Comparison of ENCODE assay signal across 19 cellular contexts in the genomic region with DNA sequence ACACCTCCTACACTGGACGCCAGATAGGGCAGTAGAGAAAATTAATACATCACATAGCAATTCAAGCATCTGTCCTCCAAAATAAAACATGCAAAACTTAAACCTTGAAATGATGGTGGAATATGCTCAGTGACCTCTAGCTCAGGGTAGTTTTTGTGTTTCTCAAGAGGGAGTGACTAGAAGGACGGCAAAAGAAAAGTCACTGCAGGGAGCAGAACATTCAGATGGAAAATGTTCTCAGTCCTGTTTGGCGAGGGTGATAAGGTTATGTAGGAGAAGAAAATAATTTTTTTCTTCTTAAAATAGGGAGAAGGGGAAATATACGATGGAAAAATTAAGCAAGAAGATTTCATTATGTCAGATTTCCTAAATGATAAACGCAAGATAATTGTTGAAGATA. TPM values are rescaled to one million over a fixed set of nuclear protein-coding genes. Genes with fewer than 3 reads are reported as not detected.
DNase-seq lines count a peak whose midpoint lies in the region; ATAC-seq and TF ChIP-seq lines count a peak whose summit lies in the region.
"Had no signal": no experiment of that assay in that cellular context is flagged by ENCODE, and none has a peak within 500 bp of the region (broad histone marks: within the 10 kb centered on the region; RNA-seq: fewer than 3 reads in every experiment).

No MANE protein-coding gene starts in this region.

- H3K4me1 ChIP-seq in trophoblast cell (ENCODE audit: control insufficient read depth in 1 of 2, insufficient read depth in 2 of 2, low read length in 2 of 2), result peaks cover 7 to 19% of the 10 kb centered on the region in 2 experiments
- no peaks in the 10 kb centered on the region for H3K4me1 ChIP-seq in psoas muscle
- H3K4me1 ChIP-seq: SJCRH30 had no signal

- POLR2A ChIA-PET in activated CD4-positive, alpha-beta T cell treated with anti-CD3 and anti-CD28 coated beads, Interleukin-2, amount 10 ng/mL, durations not matched to agents 7 days and 5 days (lab: Charles Lee), result interaction anchor here (0.5 kb wide), 1 partner anchor 665 kb away, joined by 3 read pairs; the partner anchor contains the start of gene YME1L1

- no peaks in the 10 kb centered on the region for H3K79me2 ChIP-seq in trophoblast cell (ENCODE audit: control insufficient read depth, insufficient read depth, low read length, poor library complexity)
- H3K79me2 ChIP-seq: hepatocyte had no signal

- no peak overlapping the region for H3K4ac ChIP-seq in trophoblast cell (ENCODE audit: low read depth, low read length)

- CTCF ChIA-PET in activated CD4-positive, alpha-beta T cell treated with anti-CD3 and anti-CD28 coated beads, Interleukin-2, amount 10 ng/mL, durations not matched to agents 7 days and 5 days (lab: Charles Lee), result interaction anchor here (1.6 kb wide), 1 partner anchor 15 kb away, joined by 3 read pairs; no protein-coding TSS in a partner anchor

- no peak overlapping the region for H3K9ac ChIP-seq in trophoblast cell (ENCODE audit: low read length)

- no peak overlapping the region for H3K18ac ChIP-seq in trophoblast cell (ENCODE audit: low read length)

- H3K4me3 Mint-ChIP-seq in activated CD4-positive, alpha-beta T cell treated with anti-CD3 and anti-CD28 coated beads, Interleukin-2, amount 10 ng/mL, durations not matched to agents 7 days and 5 days, result no peak overlapping the region
- H3K4me3 Mint-ChIP-seq in HFFc6, result no peak overlapping the region
- peak overlapping the region; percentile 31 for H3K4me3 Mint-ChIP-seq in activated naive CD8-positive, alpha-beta T cell treated with anti-CD3 and anti-CD28 coated beads, Interleukin-2, amount 50 U/mL, for 24 hours
- H3K4me3 Mint-ChIP-seq: nephron had no signal

- H3K4me3 ChIP-seq in trophoblast cell (ENCODE audit: low read depth, low read length) (no peak overlapping the region), psoas muscle (no peak overlapping the region)
- H3K4me3 ChIP-seq: hepatocyte, SJCRH30, skin epidermis had no signal

- no peak for DNase-seq in activated CD4-positive, alpha-beta T cell treated with anti-CD3 and anti-CD28 coated beads, Interleukin-2, amount 10 ng/mL, durations not matched to agents 7 days and 5 days
- no peak for DNase-seq in activated CD4-positive, alpha-beta T cell treated with anti-CD3 and anti-CD28 coated beads, Interleukin-2, amount 50 U/mL, for 4 hours
- DNase-seq in HFFc6 (no peak), trophoblast cell (peak in 1 of 2 donors; percentile 66), psoas muscle (no peak), GM20000 (ENCODE audit: low spot score) (no peak)
- DNase-seq in activated naive CD8-positive, alpha-beta T cell treated with anti-CD3 and anti-CD28 coated beads, Interleukin-2, amount 50 U/mL, for 24 hours, result no peak
- DNase-seq: C1 segment of cervical spinal cord; DMS79 treated with DMSO at 0.1 percent for 48 hours; GOT3; kidney; NCI-H146; SJCRH30; stimulated activated CD4-positive, alpha-beta T cell treated with anti-CD3 and anti-CD28 coated beads, Interleukin-2, amount 100 ng/mL, for 48 hours had no signal

- H3K27ac ChIP-seq in trophoblast cell (ENCODE audit: low read depth, low read length) (no peak overlapping the region), psoas muscle (no peak overlapping the region)
- H3K27ac ChIP-seq: hepatocyte, SJCRH30 had no signal

- H3K4me1 Mint-ChIP-seq in activated CD4-positive, alpha-beta T cell treated with anti-CD3 and anti-CD28 coated beads, Interleukin-2, amount 10 ng/mL, durations not matched to agents 7 days and 5 days, result peaks cover 45% of the 10 kb centered on the region
- peaks cover 52% of the 10 kb centered on the region for H3K4me1 Mint-ChIP-seq in HFFc6 (ENCODE audit: low read depth)
- peaks cover 71% of the 10 kb centered on the region for H3K4me1 Mint-ChIP-seq in activated naive CD8-positive, alpha-beta T cell treated with anti-CD3 and anti-CD28 coated beads, Interleukin-2, amount 50 U/mL, for 24 hours
- H3K4me1 Mint-ChIP-seq: nephron had no signal

- no peak overlapping the region for H4K12ac ChIP-seq in trophoblast cell (ENCODE audit: low read depth, low read length)

- H3K27ac Mint-ChIP-seq in activated CD4-positive, alpha-beta T cell treated with anti-CD3 and anti-CD28 coated beads, Interleukin-2, amount 10 ng/mL, durations not matched to agents 7 days and 5 days, result peak overlapping the region; percentile 13
- H3K27ac Mint-ChIP-seq in HFFc6, result peak overlapping the region; percentile 97
- H3K27ac Mint-ChIP-seq in activated naive CD8-positive, alpha-beta T cell treated with anti-CD3 and anti-CD28 coated beads, Interleukin-2, amount 50 U/mL, for 24 hours, result peak overlapping the region; percentile 99
- H3K27ac Mint-ChIP-seq: nephron, progenitor cell of endocrine pancreas had no signal

- H3K9me3 ChIP-seq in trophoblast cell (ENCODE audit: insufficient read depth, low read depth, low read length) (no peaks in the 10 kb centered on the region), psoas muscle (no peaks in the 10 kb centered on the region)
- H3K9me3 ChIP-seq: SJCRH30 had no signal

- H4K8ac ChIP-seq in trophoblast cell (ENCODE audit: low read depth, low read length), result peak overlapping the region; percentile 17

- no peak for ATAC-seq in activated naive CD8-positive, alpha-beta T cell treated with anti-CD3 and anti-CD28 coated beads, Interleukin-2, amount 50 U/mL, for 24 hours
- no peak for ATAC-seq in psoas muscle
- no peak for ATAC-seq in GM19324 (IDR thresholded peaks at IDR 0.05; ENCODE audit: low FRiP score, unreplicated experiment)

- H2AFZ ChIP-seq in trophoblast cell (ENCODE audit: insufficient read depth, low read length, poor library complexity), result no peak overlapping the region
- H2AFZ ChIP-seq: hepatocyte had no signal

- no peaks in the 10 kb centered on the region for H3K36me3 ChIP-seq in trophoblast cell (ENCODE audit: control insufficient read depth in 1 of 2, insufficient read depth in 2 of 2, low read length in 2 of 2)
- no peaks in the 10 kb centered on the region for H3K36me3 ChIP-seq in psoas muscle (ENCODE audit: insufficient read depth in 1 of 2, low read depth in 1 of 2)
- H3K36me3 ChIP-seq: SJCRH30 had no signal

- TF ChIP-seq CTCF in HFFc6 (IDR thresholded peaks at IDR 0.05) (no peak), psoas muscle (IDR thresholded peaks at IDR 0.05) (no peak), GM20000 (IDR thresholded peaks at IDR 0.05; ENCODE audit: extremely low read depth, missing control alignments) (no peak)

- peaks cover 4% of the 10 kb centered on the region for H3K9me3 Mint-ChIP-seq in activated CD4-positive, alpha-beta T cell treated with anti-CD3 and anti-CD28 coated beads, Interleukin-2, amount 10 ng/mL, durations not matched to agents 7 days and 5 days
- H3K9me3 Mint-ChIP-seq in HFFc6, result peaks cover 6% of the 10 kb centered on the region; the same call in 1 of the 2 replicates
- H3K9me3 Mint-ChIP-seq in activated naive CD8-positive, alpha-beta T cell treated with anti-CD3 and anti-CD28 coated beads, Interleukin-2, amount 50 U/mL, for 24 hours, result no peaks in the 10 kb centered on the region
- H3K9me3 Mint-ChIP-seq: nephron had no signal

- WGBS in trophoblast cell (ENCODE audit: extremely low coverage, insufficient coverage, insufficient read length), result no CpG with 5 or more reads among the region's 5 CpGs
- 73 to 80% (median 76%) methylated on average over 5 of the region's 5 CpGs for WGBS in psoas muscle, 3 donors

- peak overlapping the region; percentile 94 for H2BK5ac ChIP-seq in trophoblast cell (ENCODE audit: low read depth, low read length, poor library complexity)

- H3K23ac ChIP-seq in trophoblast cell (ENCODE audit: low read length), result no peak overlapping the region

- H3K27me3 Mint-ChIP-seq in activated CD4-positive, alpha-beta T cell treated with anti-CD3 and anti-CD28 coated beads, Interleukin-2, amount 10 ng/mL, durations not matched to agents 7 days and 5 days, result no peaks in the 10 kb centered on the region
- H3K27me3 Mint-ChIP-seq in HFFc6 (ENCODE audit: insufficient read depth), result no peaks in the 10 kb centered on the region
- no peaks in the 10 kb centered on the region for H3K27me3 Mint-ChIP-seq in activated naive CD8-positive, alpha-beta T cell treated with anti-CD3 and anti-CD28 coated beads, Interleukin-2, amount 50 U/mL, for 24 hours
- H3K27me3 Mint-ChIP-seq: progenitor cell of endocrine pancreas had no signal

- no peak overlapping the region for H2BK120ac ChIP-seq in trophoblast cell (ENCODE audit: insufficient read depth, low read length, poor library complexity)

- no peak overlapping the region for H3K14ac ChIP-seq in trophoblast cell (ENCODE audit: low read length)

- peaks cover 43% of the 10 kb centered on the region for H3K36me3 Mint-ChIP-seq in activated CD4-positive, alpha-beta T cell treated with anti-CD3 and anti-CD28 coated beads, Interleukin-2, amount 10 ng/mL, durations not matched to agents 7 days and 5 days (ENCODE audit: low read depth)
- peaks cover 31% of the 10 kb centered on the region for H3K36me3 Mint-ChIP-seq in HFFc6 (ENCODE audit: low read depth)
- H3K36me3 Mint-ChIP-seq in activated naive CD8-positive, alpha-beta T cell treated with anti-CD3 and anti-CD28 coated beads, Interleukin-2, amount 50 U/mL, for 24 hours (ENCODE audit: low read depth), result peaks cover 32% of the 10 kb centered on the region

- no peak overlapping the region for H2AK5ac ChIP-seq in trophoblast cell (ENCODE audit: low read length)

- H3K27me3 ChIP-seq in trophoblast cell (ENCODE audit: insufficient read depth, low read length) (no peaks in the 10 kb centered on the region), psoas muscle (ENCODE audit: insufficient read depth in 3 of 3, low read length in 2 of 3) (no peaks in the 10 kb centered on the region)
- H3K27me3 ChIP-seq: hepatocyte had no signal

- H3K4me2 ChIP-seq in trophoblast cell (ENCODE audit: low read length), result no peak overlapping the region
- H3K4me2 ChIP-seq: hepatocyte had no signal

- intact Hi-C loops in psoas muscle (cut with DNase I), result no loop called here

- H4K91ac ChIP-seq in trophoblast cell (ENCODE audit: low read depth, low read length), result peak overlapping the region; percentile 79

- H3K79me1 ChIP-seq in trophoblast cell (ENCODE audit: low read length), result peaks cover 20% of the 10 kb centered on the region

- peak overlapping the region; percentile 69 for H2BK12ac ChIP-seq in trophoblast cell (ENCODE audit: low read length)

RNA-seq across cellular contexts. Expression of gene APBB1IP, which starts 50.9 kb away (rescaled TPM):
- 10 to 100 TPM; 78.4 to 92.2 TPM for total RNA-seq in activated CD4-positive, alpha-beta T cell treated with anti-CD3 and anti-CD28 coated beads, Interleukin-2, amount 10 ng/mL, durations not matched to agents 7 days and 5 days
- total RNA-seq in HFFc6 (2021; fragmentation: NEBNext Ultra II Directional; extraction: Animal tissue kit (Norgen Biotek cat#: 25700)), result 10 to 100 TPM; 30.7 to 37.6 (median 35.5) TPM
- polyA plus RNA-seq in trophoblast cell (2013), result 6.7 and 6.8 TPM in 2 replicates
- 1 to 10 TPM in 3 of 4 donors, under 1 TPM in 1; 0.86 to 2.8 (median 2.1) TPM for total RNA-seq in psoas muscle
- under 1 TPM; 0.25 to 0.81 (median 0.55) TPM for polyA plus RNA-seq in psoas muscle
- total RNA-seq: SJCRH30 had no signal

Comparison
In these comparisons a context has a peak if more than half of its experiments do, and no peak if none do; other contexts are left out.
1. H3K27ac Mint-ChIP-seq: peak in every context shown above with its lines; median percentile 99 in activated naive CD8-positive, alpha-beta T cell treated with anti-CD3 and anti-CD28 coated beads, Interleukin-2, amount 50 U/mL, for 24 hours; 97 in HFFc6; 13 in activated CD4-positive, alpha-beta T cell treated with anti-CD3 and anti-CD28 coated beads, Interleukin-2, amount 10 ng/mL, durations not matched to agents 7 days and 5 days.
2. RNA of gene APBB1IP, which starts 50.9 kb away (total RNA-seq): 78.4 to 92.2 TPM in activated CD4-positive, alpha-beta T cell treated with anti-CD3 and anti-CD28 coated beads, Interleukin-2, amount 10 ng/mL, durations not matched to agents 7 days and 5 days and 30.7 to 37.6 TPM in HFFc6; 0.86 to 2.8 TPM in psoas muscle; every median in the first group is over 4 times any median in the second.